9 cellular contexts compared by ENCODE assay signal in the genomic region with DNA sequence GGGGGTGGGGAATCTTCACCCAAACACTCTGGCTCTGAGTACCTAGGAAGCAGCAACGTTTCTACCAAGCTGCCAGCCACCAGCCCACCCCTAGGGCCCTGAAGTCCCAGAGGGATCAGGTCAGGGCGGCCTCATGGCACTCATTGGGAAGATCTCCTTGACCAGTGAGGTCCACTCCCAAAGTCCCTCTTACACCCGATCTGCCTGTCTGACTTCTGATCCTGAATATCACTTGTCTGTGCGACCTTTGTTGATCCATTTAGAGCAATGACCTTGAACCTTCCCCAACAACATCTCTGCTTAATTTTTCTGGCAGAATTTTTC. TPM values are rescaled to one million over a fixed set of nuclear protein-coding genes. Genes with fewer than 3 reads are reported as not detected.
A peak's percentile ranks its signal among the peaks of the same experiment; 100 is the strongest.
DNase-seq lines count a peak whose midpoint lies in the region; TF ChIP-seq lines count a peak whose summit lies in the region.
"Had no signal": no experiment of that assay in that cellular context is flagged by ENCODE, and none has a peak within 500 bp of the region (broad histone marks: within the 10 kb centered on the region; RNA-seq: fewer than 3 reads in every experiment).

No MANE protein-coding gene starts in this region.

- intact Hi-C loops in breast epithelium (cut with DNase I; ENCODE audit: low total_unique reads) = no loop called here
- intact Hi-C loops in mammary epithelial cell (cut with micrococcal nuclease) = no loop called here

- TF ChIP-seq POLR2A in breast epithelium (IDR thresholded peaks at IDR 0.05) = no peak
- no peak for TF ChIP-seq POLR2A in suprapubic skin (IDR thresholded peaks at IDR 0.05)

- TF ChIP-seq EP300 in suprapubic skin (IDR thresholded peaks at IDR 0.05) = no peak

- no peak for DNase-seq in breast epithelium (ENCODE audit: low spot score in 2 of 2)
- no peak for DNase-seq in mammary epithelial cell
- no peak for DNase-seq in RWPE1 (ENCODE audit: low spot score)
- no peak for DNase-seq in suprapubic skin (ENCODE audit: low spot score in 2 of 2)
- DNase-seq in HEK293T (ENCODE audit: extremely low spot score) = no peak
- no peak for DNase-seq in GF-D8 (lab: John Stamatoyannopoulos, UW)
- DNase-seq in EL = no peak
- DNase-seq: NCI-H187 treated with DMSO at 0.1 percent for 48 hours had no signal

- H3K4me2 ChIP-seq in mammary epithelial cell (ENCODE audit: insufficient read depth, low read depth, low read length) = no peak overlapping the region

- peaks cover 45% of the 10 kb centered on the region for H3K79me2 ChIP-seq in mammary epithelial cell (ENCODE audit: insufficient read depth, low read length)

- WGBS in mammary epithelial cell (ENCODE audit: low coverage, missing lambda C conversion rate) = 67% methylated on average over 4 of the region's 4 CpGs
- 63 to 70% methylated on average over 4 of the region's 4 CpGs for WGBS in esophagus, 2 donors
- WGBS in suprapubic skin = 70% methylated on average over 4 of the region's 4 CpGs

- H3K4me3 ChIP-seq in breast epithelium (no peak overlapping the region), mammary epithelial cell (replicated peaks in 1 of 3; ENCODE audit: insufficient read depth in 1 of 3, low read depth in 2 of 3, low read length in 3 of 3) (no peak overlapping the region), esophagus (ENCODE audit: low read depth in 1 of 2, low read length in 2 of 2) (no peak overlapping the region), suprapubic skin (no peak overlapping the region)

- in situ Hi-C loops in mammary epithelial cell (cut with MboI; ENCODE audit: low sequenced_read_pairs in 2 of 2) = no loop called here

- no peak overlapping the region for H3K9ac ChIP-seq in mammary epithelial cell (ENCODE audit: insufficient read depth, low read length)

- no TSS peak for BruUV-seq in mammary epithelial cell (replicated peaks; lab: Mats Ljungman, UMichigan)

- H3K36me3 ChIP-seq in breast epithelium (no peaks in the 10 kb centered on the region), mammary epithelial cell (ENCODE audit: insufficient read depth, low read length) (no peaks in the 10 kb centered on the region), esophagus (ENCODE audit: control insufficient read depth in 2 of 2, insufficient read depth in 2 of 2, low read length in 1 of 2) (no peaks in the 10 kb centered on the region), suprapubic skin (no peaks in the 10 kb centered on the region)

- POLR2A ChIA-PET in RWPE1 (lab: Yijun Ruan, JAX; ENCODE audit: low non-redundant PET) (no interaction called here), HEK293T (lab: Yijun Ruan, JAX) (no interaction called here)

- dilution Hi-C loops in mammary epithelial cell (cut with HindIII; ENCODE audit: low sequenced_read_pairs) = no loop called here

- H3K27ac ChIP-seq in breast epithelium (peak overlapping the region; percentile 82), mammary epithelial cell (ENCODE audit: insufficient read depth, low read depth, low read length) (no peak overlapping the region), RWPE1 (peak overlapping the region; percentile 62), esophagus (ENCODE audit: low read depth in 2 of 2, low read length in 1 of 2) (peak overlapping the region; percentile 33 to 59), suprapubic skin (peak overlapping the region; percentile 68)

- CTCF ChIA-PET in mammary epithelial cell (lab: Charles Lee; ENCODE audit: low non-redundant PET) = no interaction called here
- CTCF ChIA-PET in RWPE1 (lab: Yijun Ruan, JAX) = interaction anchor here (0.7 kb wide), 1 partner anchor 112 kb away, joined by 3 read pairs; no protein-coding TSS in a partner anchor
- CTCF ChIA-PET in HEK293T (lab: Yijun Ruan, JAX) = no interaction called here

- H3K27me3 ChIP-seq in breast epithelium (no peaks in the 10 kb centered on the region), mammary epithelial cell (ENCODE audit: insufficient read depth, low read length) (no peaks in the 10 kb centered on the region), esophagus (ENCODE audit: control insufficient read depth in 1 of 2, insufficient read depth in 2 of 2, low read length in 2 of 2) (no peaks in the 10 kb centered on the region), suprapubic skin (no peaks in the 10 kb centered on the region)

- no peaks in the 10 kb centered on the region for H3K9me3 ChIP-seq in breast epithelium
- H3K9me3 ChIP-seq in mammary epithelial cell (replicated peaks; ENCODE audit: insufficient read depth, low read length) = no peaks in the 10 kb centered on the region
- peaks cover 0 to 2% of the 10 kb centered on the region in 2 donors for H3K9me3 ChIP-seq in esophagus (ENCODE audit: control insufficient read depth in 2 of 2, insufficient read depth in 1 of 2, low read depth in 1 of 2, low read length in 1 of 2)
- H3K9me3 ChIP-seq in suprapubic skin = no peaks in the 10 kb centered on the region

- H2AFZ ChIP-seq in mammary epithelial cell (ENCODE audit: low read depth, low read length) = no peak overlapping the region

- no peak for TF ChIP-seq CTCF in breast epithelium (IDR thresholded peaks at IDR 0.05)
- TF ChIP-seq CTCF in mammary epithelial cell (conservative IDR thresholded peaks at IDR 0.05 in 1 of 2, IDR thresholded peaks at IDR 0.05 in 1 of 2; ENCODE audit: extremely low read depth in 1 of 2, insufficient read depth in 1 of 2, low read depth in 1 of 2, low read length in 2 of 2) = no peak
- no peak for TF ChIP-seq CTCF in RWPE1 (conservative IDR thresholded peaks at IDR 0.05; ENCODE audit: low read depth)
- no peak for TF ChIP-seq CTCF in suprapubic skin (IDR thresholded peaks at IDR 0.05)

- H3K4me1 ChIP-seq in breast epithelium (no peaks in the 10 kb centered on the region), mammary epithelial cell (ENCODE audit: insufficient read depth, low read length) (peaks cover 10% of the 10 kb centered on the region), esophagus (ENCODE audit: control insufficient read depth in 2 of 2, insufficient read depth in 2 of 2, low read length in 1 of 2) (peaks cover 2 to 9% of the 10 kb centered on the region in 2 donors), suprapubic skin (peaks cover 24% of the 10 kb centered on the region)

- H4K20me1 ChIP-seq in mammary epithelial cell (ENCODE audit: insufficient read depth, low read length) = no peaks in the 10 kb centered on the region

TF ChIP-seq in HEK293T, 16 proteins besides CTCF, POLR2A, EP300 and RAD21:
- TF ChIP-seq ELF4 (IDR thresholded peaks at IDR 0.05) (no peak), BHLHE40 (IDR thresholded peaks at IDR 0.05; ENCODE audit: borderline replicate concordance) (no peak)

RNA-seq across cellular contexts. Expression of a gene that starts 2.1 kb away (rescaled TPM):
- total RNA-seq in breast epithelium (10 to 100 TPM in 1 of 3 donors, 1 to 10 TPM in 2; 7.8 to 16.2 (median 8.5) TPM), mammary epithelial cell (100 to 1,000 TPM in 1 of 2 donors, 10 to 100 TPM in 1; 28.7 to 110 TPM), suprapubic skin (100 to 1,000 TPM in 1 of 4 donors, 10 to 100 TPM in 3; 29.9 to 117 (median 85.0) TPM)
- polyA plus RNA-seq in mammary epithelial cell (57.1 TPM), esophagus (100 to 1,000 TPM; 118 to 135 TPM)
- 43.7 TPM for polyA minus RNA-seq in mammary epithelial cell

RNA-seq across cellular contexts. Expression of a gene that starts 39.6 kb away (rescaled TPM):
- total RNA-seq in breast epithelium = 10 to 100 TPM; 40.5 to 52.0 (median 42.3) TPM
- 10 to 100 TPM; 68.1 to 91.4 TPM for total RNA-seq in mammary epithelial cell
- polyA plus RNA-seq in mammary epithelial cell = 67.4 TPM
- polyA minus RNA-seq in mammary epithelial cell = 86.9 TPM
- polyA plus RNA-seq in esophagus = 10 to 100 TPM; 18.5 to 20.0 TPM
- 10 to 100 TPM; 49.9 to 76.2 (median 57.1) TPM for total RNA-seq in suprapubic skin

RNA-seq across cellular contexts. Expression of a gene that starts 44.8 kb away (rescaled TPM):
- total RNA-seq in breast epithelium = 1 to 10 TPM in 2 of 3 donors, not detected in 1; 1.3 to 1.9 TPM
- total RNA-seq in mammary epithelial cell = under 1 TPM; 0.67 to 0.94 TPM
- 0.10 TPM for polyA plus RNA-seq in mammary epithelial cell
- polyA minus RNA-seq in mammary epithelial cell = not detected
- 1 to 10 TPM; 1.5 to 2.4 TPM for polyA plus RNA-seq in esophagus
- 1 to 10 TPM in 3 of 4 donors, under 1 TPM in 1; 0.42 to 2.5 (median 1.9) TPM for total RNA-seq in suprapubic skin

RNA-seq across cellular contexts. Expression of a gene that starts 52.0 kb away (rescaled TPM):
- total RNA-seq in breast epithelium (10 to 100 TPM; 21.1 to 34.7 (median 25.3) TPM), mammary epithelial cell (10 to 100 TPM; 55.5 to 95.3 TPM), suprapubic skin (10 to 100 TPM; 31.1 to 66.7 (median 35.0) TPM)
- polyA plus RNA-seq in mammary epithelial cell (91.0 TPM), esophagus (10 to 100 TPM; 23.9 to 24.9 TPM)
- 106 TPM for polyA minus RNA-seq in mammary epithelial cell
